Comparison of ENCODE assay signal across 8 cellular contexts in genomic region chr15:81323559-81323943, GRCh38. TPM values are rescaled to one million over a fixed set of nuclear protein-coding genes. Genes with fewer than 3 reads are reported as not detected.
DNase-seq lines count a peak whose midpoint lies in the region; ATAC-seq and TF ChIP-seq lines count a peak whose summit lies in the region.

No MANE protein-coding gene starts in this region.

- TF ChIP-seq CTCF in kidney epithelial cell (IDR thresholded peaks at IDR 0.05; ENCODE audit: insufficient read depth, low read length, poor library complexity, severe bottlenecking) = no peak
- TF ChIP-seq CTCF in tibial nerve (IDR thresholded peaks at IDR 0.05) = no peak

- H3K36me3 Mint-ChIP-seq in activated T-helper 1 cell treated with anti-CD3 and anti-CD28 coated beads, Interleukin-12 subunit alpha, Interleukin-12 subunit beta, Interleukin-2, Interleukin-4 antibody, amounts not matched to agents 30 ng/mL and 10 ng/mL and 1 ng/mL, durations not matched to agents 14 hours and 24 hours and 36 hours (ENCODE audit: low read depth) = peaks cover 7% of the 10 kb centered on the region

- WGBS in tibial nerve, 2 donors = 5 to 7% methylated on average over 4 of the region's 4 CpGs

- no peaks in the 10 kb centered on the region for H3K27me3 Mint-ChIP-seq in activated T-helper 1 cell treated with anti-CD3 and anti-CD28 coated beads, Interleukin-12 subunit alpha, Interleukin-12 subunit beta, Interleukin-2, Interleukin-4 antibody, amounts not matched to agents 30 ng/mL and 10 ng/mL and 1 ng/mL, durations not matched to agents 14 hours and 24 hours and 36 hours (ENCODE audit: insufficient read depth)

- no peak for TF ChIP-seq EP300 in tibial nerve (IDR thresholded peaks at IDR 0.05)

- H3K27me3 ChIP-seq in kidney epithelial cell (ENCODE audit: control insufficient read depth, insufficient read depth, low read length) (no peaks in the 10 kb centered on the region), tibial nerve (no peaks in the 10 kb centered on the region)

- peaks cover 0 to 23% (median 9%) of the 10 kb centered on the region in 4 donors for H3K4me1 ChIP-seq in tibial nerve

- H3K36me3 ChIP-seq in kidney epithelial cell (ENCODE audit: control insufficient read depth, insufficient read depth, low read length) (no peaks in the 10 kb centered on the region), tibial nerve (peaks cover 0 to 18% (median 0%) of the 10 kb centered on the region in 3 donors)

- no peaks in the 10 kb centered on the region for H3K9me3 Mint-ChIP-seq in activated T-helper 1 cell treated with anti-CD3 and anti-CD28 coated beads, Interleukin-12 subunit alpha, Interleukin-12 subunit beta, Interleukin-2, Interleukin-4 antibody, amounts not matched to agents 30 ng/mL and 10 ng/mL and 1 ng/mL, durations not matched to agents 14 hours and 24 hours and 36 hours

- H3K9me3 ChIP-seq in tibial nerve = no peaks in the 10 kb centered on the region

- intact Hi-C loops in activated T-helper 1 cell treated with anti-CD3 and anti-CD28 coated beads, Interleukin-12 subunit alpha, Interleukin-12 subunit beta, Interleukin-2, Interleukin-4 antibody, amounts not matched to agents 30 ng/mL and 10 ng/mL and 1 ng/mL, durations not matched to agents 14 hours and 24 hours and 36 hours (cut with micrococcal nuclease) = loop anchor here (5.0 to 10.0 kb wide), 3 partner anchors 81 to 1169 kb away; partner anchors contain the start of genes EFL1, FAH and SAXO2

- peak overlapping the region; percentile 98 for H3K4me3 Mint-ChIP-seq in activated T-helper 1 cell treated with anti-CD3 and anti-CD28 coated beads, Interleukin-12 subunit alpha, Interleukin-12 subunit beta, Interleukin-2, Interleukin-4 antibody, amounts not matched to agents 30 ng/mL and 10 ng/mL and 1 ng/mL, durations not matched to agents 14 hours and 24 hours and 36 hours

- no peak for DNase-seq in activated T-helper 1 cell treated with anti-CD3 and anti-CD28 coated beads, Interleukin-12 subunit alpha, Interleukin-12 subunit beta, Interleukin-2, Interleukin-4 antibody, amounts not matched to agents 30 ng/mL and 10 ng/mL and 1 ng/mL, durations not matched to agents 14 hours and 24 hours and 36 hours (ENCODE audit: low spot score)
- DNase-seq in kidney epithelial cell (ENCODE audit: low read depth) (no peak), tibial nerve (ENCODE audit: low spot score in 2 of 2) (no peak), NCI-H748 (lab: John Stamatoyannopoulos, UW; ENCODE audit: unreplicated experiment) (no peak), SHP77 (lab: John Stamatoyannopoulos, UW) (no peak)
- DNase-seq in effector CD4-positive, alpha-beta T cell = no peak

- peaks cover 41% of the 10 kb centered on the region for H3K4me1 Mint-ChIP-seq in activated T-helper 1 cell treated with anti-CD3 and anti-CD28 coated beads, Interleukin-12 subunit alpha, Interleukin-12 subunit beta, Interleukin-2, Interleukin-4 antibody, amounts not matched to agents 30 ng/mL and 10 ng/mL and 1 ng/mL, durations not matched to agents 14 hours and 24 hours and 36 hours (ENCODE audit: low read depth)

- no peak for TF ChIP-seq POLR2A in tibial nerve (IDR thresholded peaks at IDR 0.05)

- peak; percentile 15 for ATAC-seq in GM18867 (IDR thresholded peaks at IDR 0.05; ENCODE audit: unreplicated experiment)
- ATAC-seq in HG02981 (IDR thresholded peaks at IDR 0.05; ENCODE audit: unreplicated experiment) = peak; percentile 4

- H3K4me3 ChIP-seq in kidney epithelial cell (ENCODE audit: low read depth, low read length) = peak overlapping the region; percentile 73
- H3K4me3 ChIP-seq in tibial nerve = peak overlapping the region; percentile 32 to 82 (median 68)

- peak overlapping the region in 3 of 4 donors; percentile 79 to 85 (median 81) for H3K27ac ChIP-seq in tibial nerve

- peak overlapping the region; percentile 71 for H3K27ac Mint-ChIP-seq in activated T-helper 1 cell treated with anti-CD3 and anti-CD28 coated beads, Interleukin-12 subunit alpha, Interleukin-12 subunit beta, Interleukin-2, Interleukin-4 antibody, amounts not matched to agents 30 ng/mL and 10 ng/mL and 1 ng/mL, durations not matched to agents 14 hours and 24 hours and 36 hours

RNA-seq across cellular contexts. Expression of gene STARD5, which starts 0.4 kb away (rescaled TPM):
- 4.5 and 4.6 TPM in 2 replicates for total RNA-seq in activated T-helper 1 cell treated with anti-CD3 and anti-CD28 coated beads, Interleukin-12 subunit alpha, Interleukin-12 subunit beta, Interleukin-2, Interleukin-4 antibody, amounts not matched to agents 30 ng/mL and 10 ng/mL and 1 ng/mL, durations not matched to agents 14 hours and 24 hours and 36 hours
- total RNA-seq in kidney epithelial cell (1.1 and 1.2 TPM in 2 replicates), tibial nerve (1 to 10 TPM; 4.9 to 7.1 (median 6.1) TPM)

RNA-seq across cellular contexts. Expression of gene TMC3, which starts 50.5 kb away (rescaled TPM):
- total RNA-seq in activated T-helper 1 cell treated with anti-CD3 and anti-CD28 coated beads, Interleukin-12 subunit alpha, Interleukin-12 subunit beta, Interleukin-2, Interleukin-4 antibody, amounts not matched to agents 30 ng/mL and 10 ng/mL and 1 ng/mL, durations not matched to agents 14 hours and 24 hours and 36 hours = not detected in 2 replicates
- not detected in 2 replicates for total RNA-seq in kidney epithelial cell
- total RNA-seq in tibial nerve = not detected
